Comparison of ENCODE assay signal across 8 cellular contexts in genomic region chr3:188948658-188949400, GRCh38.
A peak's percentile ranks its signal among the peaks of the same experiment; 100 is the strongest.
DNase-seq lines count a peak whose midpoint lies in the region; ATAC-seq and TF ChIP-seq lines count a peak whose summit lies in the region.

No MANE protein-coding gene starts in this region.

- no peak for ATAC-seq in GM18858 (IDR thresholded peaks at IDR 0.05; ENCODE audit: unreplicated experiment)

- H3K9me3 Mint-ChIP-seq in brain = peaks cover 0 to 9% (median 0%) of the 10 kb centered on the region in 5 experiments
- no peaks in the 10 kb centered on the region for H3K9me3 Mint-ChIP-seq in immature natural killer cell

- H3K27me3 Mint-ChIP-seq in brain (peaks cover 9% of the 10 kb centered on the region), immature natural killer cell (ENCODE audit: low read depth in 3 of 3) (peaks cover 0 to 8% (median 3%) of the 10 kb centered on the region in 3 donors)

- H3K27me3 ChIP-seq in liver (ENCODE audit: control insufficient read depth in 4 of 4, insufficient read depth in 4 of 4, low read length in 3 of 4) = no peaks in the 10 kb centered on the region

- H3K4me1 ChIP-seq in liver (ENCODE audit: control insufficient read depth in 4 of 4, insufficient read depth in 4 of 4, low read length in 3 of 4) = peaks cover 0 to 46% (median 14%) of the 10 kb centered on the region in 4 donors

- H3K4me1 Mint-ChIP-seq in brain = peaks cover 35% of the 10 kb centered on the region
- no peaks in the 10 kb centered on the region for H3K4me1 Mint-ChIP-seq in immature natural killer cell

- no peak for TF ChIP-seq CTCF in brain (conservative IDR thresholded peaks at IDR 0.05)
- TF ChIP-seq CTCF in liver (IDR thresholded peaks at IDR 0.05; ENCODE audit: low read depth, low read length, missing input control) = no peak

- peak overlapping the region; percentile 76 to 87 (median 81) for H3K4me3 Mint-ChIP-seq in brain
- H3K4me3 Mint-ChIP-seq in immature natural killer cell = no peak overlapping the region

- peak overlapping the region; percentile 90 to 96 for H3K27ac ChIP-seq in liver (ENCODE audit: low read depth in 1 of 2, low read length in 2 of 2)

- no peaks in the 10 kb centered on the region for H3K9me3 ChIP-seq in liver (ENCODE audit: control insufficient read depth in 4 of 4, low read length in 3 of 4)

- H3K36me3 Mint-ChIP-seq in brain (no peaks in the 10 kb centered on the region), immature natural killer cell (no peaks in the 10 kb centered on the region)

- H3K27ac Mint-ChIP-seq in brain (peak overlapping the region; percentile 84 to 96 (median 94)), immature natural killer cell (no peak overlapping the region)

- H3K4me3 ChIP-seq in liver (ENCODE audit: low read depth in 1 of 3, low read length in 3 of 3) = peak overlapping the region; percentile 68 to 90 (median 84)

- H3K36me3 ChIP-seq in liver (ENCODE audit: control insufficient read depth in 4 of 4, insufficient read depth in 3 of 4, low read depth in 1 of 4, low read length in 3 of 4) = peaks cover 0 to 1% (median 0%) of the 10 kb centered on the region in 4 donors

- TF ChIP-seq RAD21 in liver (IDR thresholded peaks at IDR 0.05) = peak in 1 of 2 donors; percentile 26

- WGBS in liver = 28% methylated on average over 6 of the region's 6 CpGs

- H3K9ac ChIP-seq in liver (ENCODE audit: low read depth in 1 of 2, low read length in 2 of 2) = peak overlapping the region; percentile 91 to 97

- DNase-seq in AG08395 (ENCODE audit: low spot score) = peak; percentile 53
- peak; percentile 57 for DNase-seq in LoVo (ENCODE audit: low spot score)
- DNase-seq in stromal cell of bone marrow (ENCODE audit: low read depth) = peak; percentile 54
- no peak for DNase-seq in immature natural killer cell
- DNase-seq in stimulated activated CD4-positive, alpha-beta T cell treated with anti-CD3 and anti-CD28 coated beads, Interleukin-4, amount 100 ng/mL, for 1 hour = no peak

TF ChIP-seq in liver, 16 proteins besides CTCF, POLR2A, EP300 and RAD21:
- TF ChIP-seq FOXA1 (IDR thresholded peaks at IDR 0.05) (no peak), HNF4G (IDR thresholded peaks at IDR 0.05) (no peak), HNF4A (conservative IDR thresholded peaks at IDR 0.05) (no peak), JUND (IDR thresholded peaks at IDR 0.05) (no peak), EGR1 (IDR thresholded peaks at IDR 0.05; ENCODE audit: low read depth in 2 of 2) (no peak), ATF3 (IDR thresholded peaks at IDR 0.05) (no peak), YY1 (IDR thresholded peaks at IDR 0.05) (no peak)

Comparison
In these comparisons a context has a peak if more than half of its experiments do, and no peak if none do; other contexts are left out.
1. DNase-seq: peak in AG08395 (single experiment), LoVo (single experiment) and stromal cell of bone marrow (single experiment); none in immature natural killer cell (0 of 3) and stimulated activated CD4-positive, alpha-beta T cell treated with anti-CD3 and anti-CD28 coated beads, Interleukin-4, amount 100 ng/mL, for 1 hour (single experiment).
2. H3K27ac Mint-ChIP-seq: peak in brain (5 of 5); none in immature natural killer cell (0 of 6).
3. H3K4me3 Mint-ChIP-seq: peak in brain (5 of 5); none in immature natural killer cell (0 of 5).